In genomic region chr2:28624436-28624797, GRCh38 we compare ENCODE assay signal across 10 cellular contexts.
DNase-seq lines count a peak whose midpoint lies in the region; ATAC-seq and TF ChIP-seq lines count a peak whose summit lies in the region.
"Had no signal": no experiment of that assay in that cellular context is flagged by ENCODE, and none has a peak within 500 bp of the region (broad histone marks: within the 10 kb centered on the region; RNA-seq: fewer than 3 reads in every experiment).

No MANE protein-coding gene starts in this region.

- POLR2A ChIA-PET in A673 (lab: Charles Lee; ENCODE audit: low non-redundant PET): no interaction called here

- H3K4me1 ChIP-seq in A673 (ENCODE audit: insufficient read depth, low read length, poor library complexity, severe bottlenecking): peaks cover 20% of the 10 kb centered on the region
- peaks cover 32% of the 10 kb centered on the region for H3K4me1 ChIP-seq in ovary (ENCODE audit: insufficient read depth)

- no peak for TF ChIP-seq POLR2A in ovary (IDR thresholded peaks at IDR 0.05)

- intact Hi-C loops in A673 (cut with micrococcal nuclease; ENCODE audit: unreplicated experiment): no loop called here
- intact Hi-C loops in ovary (cut with DNase I): loop anchor here in 2 of 4 donors (5.0 to 10.0 kb wide), 2 partner anchors 128 to 130 kb away; partner anchors contain the start of gene PPP1CB (in 2 of the 2)

- WGBS in ovary, 3 donors: 19 to 54% (median 37%) methylated on average over 2 of the region's 2 CpGs

- TF ChIP-seq CTCF in A673 (conservative IDR thresholded peaks at IDR 0.05; ENCODE audit: low read depth, low read length) (no peak), coronary artery (IDR thresholded peaks at IDR 0.05) (no peak), ovary (IDR thresholded peaks at IDR 0.05) (no peak)

- H3K27ac ChIP-seq in A673 (ENCODE audit: low read depth, low read length, poor library complexity, severe bottlenecking) (peak overlapping the region; percentile 5), coronary artery (peak overlapping the region; percentile 87 to 100), ovary (peak overlapping the region; percentile 86 to 96)

- no TSS peak for BruUV-seq in A673 (replicated peaks; lab: Mats Ljungman, UMichigan)

- H3K27me3 ChIP-seq in A673 (replicated peaks; ENCODE audit: insufficient read depth, low read depth, low read length, poor library complexity) (no peaks in the 10 kb centered on the region), ovary (no peaks in the 10 kb centered on the region)

- DNase-seq in A673 (ENCODE audit: low spot score) (no peak), NCI-H82 (lab: John Stamatoyannopoulos, UW) (peak; percentile 29), coronary artery (ENCODE audit: low spot score) (no peak), ovary (no peak), DMS53 (lab: John Stamatoyannopoulos, UW) (no peak), NCI-H446 (lab: John Stamatoyannopoulos, UW) (no peak)
- no peak for DNase-seq in effector CD8-positive, alpha-beta T cell (lab: John Stamatoyannopoulos, UW)
- DNase-seq: NCI-H2029, SW 1271 had no signal

- H3K36me3 ChIP-seq in A673 (ENCODE audit: insufficient read depth, low read length, poor library complexity, severe bottlenecking): no peaks in the 10 kb centered on the region
- no peaks in the 10 kb centered on the region for H3K36me3 ChIP-seq in ovary

- CTCF ChIA-PET in A673 (lab: Charles Lee): interaction anchor here (0.5 to 0.7 kb wide), 2 partner anchors 52 to 66 kb away, joined by 3 to 4 read pairs; no protein-coding TSS in a partner anchor

- TF ChIP-seq EP300 in ovary (IDR thresholded peaks at IDR 0.05): no peak

- no peak for ATAC-seq in HG02938 (IDR thresholded peaks at IDR 0.05; ENCODE audit: unreplicated experiment)

- H3K4me3 ChIP-seq in A673 (ENCODE audit: low read depth, low read length, poor library complexity, severe bottlenecking): no peak overlapping the region
- H3K4me3 ChIP-seq in coronary artery: peak overlapping the region; percentile 48
- no peak overlapping the region for H3K4me3 ChIP-seq in ovary

- H3K9me3 ChIP-seq in A673 (ENCODE audit: low read depth, low read length, poor library complexity, severe bottlenecking) (no peaks in the 10 kb centered on the region), ovary (no peaks in the 10 kb centered on the region)

Comparison
In these comparisons a context has a peak if more than half of its experiments do, and no peak if none do; other contexts are left out.
1. H3K27ac ChIP-seq: peak in every context shown above with its lines; median percentile 94 in coronary artery; 91 in ovary; 5 in A673.